In genomic region chr7:27361522-27361921, GRCh38 we compare ENCODE assay signal across 19 cellular contexts.
"Had no signal": no experiment of that assay in that cellular context is flagged by ENCODE, and none has a peak within 500 bp of the region (broad histone marks: within the 10 kb centered on the region; RNA-seq: fewer than 3 reads in every experiment).

No MANE protein-coding gene starts in this region.

- H3K36me3 ChIP-seq: ascending aorta, breast epithelium, neutrophil, right atrium auricular region, suprapubic skin, upper lobe of right lung had no signal

- H3K27me3 ChIP-seq: ascending aorta, breast epithelium, right atrium auricular region, suprapubic skin, upper lobe of right lung had no signal

- H3K4me3 ChIP-seq: ascending aorta, breast epithelium, dorsolateral prefrontal cortex, right atrium auricular region, skin epidermis, suprapubic skin, upper lobe of right lung had no signal

- H3K4me1 ChIP-seq: ascending aorta, breast epithelium had no signal

- ATAC-seq: activated CD8-positive, alpha-beta memory T cell treated with anti-CD3 and anti-CD28 coated beads, Interleukin-2, amount 10 ng/mL, durations not matched to agents 7 days and 5 days; left lobe of liver; naive thymus-derived CD8-positive, alpha-beta T cell; upper lobe of right lung had no signal

- DNase-seq: activated CD4-positive, alpha-beta T cell treated with anti-CD3 and anti-CD28 coated beads for 1 hour; activated CD4-positive, alpha-beta T cell treated with anti-CD3 and anti-CD28 coated beads, Interleukin-2, amount 50 U/mL, for 48 hours; activated CD8-positive, alpha-beta memory T cell treated with anti-CD3 and anti-CD28 coated beads, Interleukin-2, amount 10 ng/mL, durations not matched to agents 7 days and 5 days; activated naive CD4-positive, alpha-beta T cell treated with anti-CD3 and anti-CD28 coated beads, Interleukin-2, amount 10 ng/mL, durations not matched to agents 7 days and 5 days; activated T-cell treated with anti-CD3 and anti-CD28 coated beads, Interleukin-2, amount 50 U/mL, for 24 hours; dorsolateral prefrontal cortex; erythroblast; islet precursor cell; naive thymus-derived CD8-positive, alpha-beta T cell; posterior cingulate gyrus; T-helper 2 cell; upper lobe of right lung had no signal

- H3K9me3 ChIP-seq: ascending aorta, breast epithelium, neutrophil, right atrium auricular region, suprapubic skin, upper lobe of right lung had no signal

- H3K27ac ChIP-seq: ascending aorta, breast epithelium, dorsolateral prefrontal cortex, neutrophil, right atrium auricular region, skin epidermis, suprapubic skin, upper lobe of right lung had no signal
